32 cellular contexts compared by ENCODE assay signal in the genomic region with DNA sequence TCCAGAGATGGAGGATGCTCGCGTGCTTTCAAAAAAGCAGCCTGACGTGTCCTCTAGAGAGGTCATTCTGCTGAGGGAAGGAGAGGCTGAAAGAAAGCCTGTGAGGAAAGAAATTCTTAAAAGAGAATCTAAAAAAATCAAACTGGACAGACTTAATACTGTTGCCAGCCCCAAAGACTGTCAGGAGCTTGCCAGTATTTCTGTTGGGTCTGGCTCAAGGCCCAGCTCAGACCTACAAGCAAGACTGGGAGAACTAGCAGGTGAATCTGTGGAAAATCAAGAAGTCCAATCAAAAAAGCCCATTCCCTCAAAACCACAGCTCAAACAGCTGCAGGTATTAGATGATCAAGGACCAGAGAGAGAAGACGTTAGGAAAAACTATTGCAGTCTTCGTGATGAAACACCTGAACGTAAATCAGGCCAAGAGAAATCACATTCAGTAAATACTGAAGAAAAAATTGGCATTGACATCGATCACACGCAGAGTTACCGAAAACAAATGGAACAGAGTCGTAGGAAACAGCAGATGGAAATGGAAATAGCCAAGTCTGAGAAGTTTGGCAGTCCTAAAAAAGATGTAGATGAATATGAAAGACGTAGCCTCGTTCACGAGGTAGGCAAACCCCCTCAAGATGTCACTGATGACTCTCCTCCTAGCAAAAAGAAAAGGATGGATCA. TPM values are rescaled to one million over a fixed set of nuclear protein-coding genes. Genes with fewer than 3 reads are reported as not detected.
DNase-seq lines count a peak whose midpoint lies in the region; ATAC-seq, FAIRE-seq and TF ChIP-seq lines count a peak whose summit lies in the region.
"Had no signal": no experiment of that assay in that cellular context is flagged by ENCODE, and none has a peak within 500 bp of the region (broad histone marks: within the 10 kb centered on the region; RNA-seq: fewer than 3 reads in every experiment).

No MANE protein-coding gene starts in this region.

- H3K27ac ChIP-seq in pancreas (peak overlapping the region in 1 of 4 donors; percentile 3), left lung (no peak overlapping the region)
- H3K27ac ChIP-seq: C4-2B, HL-60, parathyroid adenoma, PC-9, SK-N-MC, skin epidermis, stomach, tibial nerve had no signal

- peaks cover 4% of the 10 kb centered on the region for H3K4me1 Mint-ChIP-seq in activated T-helper 17 cell treated with anti-CD3 and anti-CD28 coated beads, Interleukin-2, amount 50 U/mL, for 72 hours
- no peaks in the 10 kb centered on the region for H3K4me1 Mint-ChIP-seq in dendritic cell treated with granulocyte-macrophage colony-stimulating factor and Interleukin-4, amounts not matched to agents 40 ng/mL and 50 ng/mL, for 4 days (ENCODE audit: low read depth)
- H3K4me1 Mint-ChIP-seq: activated B cell treated with CpG ODN at 0.5 μM for 24 hours had no signal

- H3K36me3 ChIP-seq in pancreas = peaks cover 3 to 65% (median 31%) of the 10 kb centered on the region in 3 donors
- peaks cover 0 to 97% of the 10 kb centered on the region in 2 donors for H3K36me3 ChIP-seq in left lung

- FAIRE-seq in pancreas (lab: Jason Lieb, UNC) = no peak

- H3K27me3 Mint-ChIP-seq in activated T-helper 17 cell treated with anti-CD3 and anti-CD28 coated beads, Interleukin-2, amount 50 U/mL, for 72 hours = no peaks in the 10 kb centered on the region
- H3K27me3 Mint-ChIP-seq in dendritic cell treated with granulocyte-macrophage colony-stimulating factor and Interleukin-4, amounts not matched to agents 40 ng/mL and 50 ng/mL, for 4 days = no peaks in the 10 kb centered on the region
- H3K27me3 Mint-ChIP-seq: activated B cell treated with CpG ODN at 0.5 μM for 24 hours had no signal

- H3K4me3 Mint-ChIP-seq in activated T-helper 17 cell treated with anti-CD3 and anti-CD28 coated beads, Interleukin-2, amount 50 U/mL, for 72 hours = no peak overlapping the region
- H3K4me3 Mint-ChIP-seq in dendritic cell treated with granulocyte-macrophage colony-stimulating factor and Interleukin-4, amounts not matched to agents 40 ng/mL and 50 ng/mL, for 4 days = no peak overlapping the region
- H3K4me3 Mint-ChIP-seq: activated B cell treated with CpG ODN at 0.5 μM for 24 hours; activated T-cell treated with anti-CD3 and anti-CD28 coated beads, Interleukin-2, amount 50 U/mL, for 72 hours; H9 had no signal

- H3K27me3 ChIP-seq in pancreas (no peaks in the 10 kb centered on the region), left lung (no peaks in the 10 kb centered on the region)
- H3K27me3 ChIP-seq: stomach, tibial nerve had no signal

- H3K4me3 ChIP-seq in pancreas = no peak overlapping the region
- H3K4me3 ChIP-seq in left lung = no peak overlapping the region
- H3K4me3 ChIP-seq: lung, mucosa of descending colon, PC-9, SK-N-MC, skin epidermis, stomach, tibial nerve had no signal

- H3K9me3 ChIP-seq in pancreas = no peaks in the 10 kb centered on the region
- H3K9me3 ChIP-seq in left lung = no peaks in the 10 kb centered on the region
- H3K9me3 ChIP-seq: mucosa of descending colon, stomach, tibial nerve had no signal

- no peaks in the 10 kb centered on the region for H3K9me3 Mint-ChIP-seq in activated T-helper 17 cell treated with anti-CD3 and anti-CD28 coated beads, Interleukin-2, amount 50 U/mL, for 72 hours
- H3K9me3 Mint-ChIP-seq in dendritic cell treated with granulocyte-macrophage colony-stimulating factor and Interleukin-4, amounts not matched to agents 40 ng/mL and 50 ng/mL, for 4 days = no peaks in the 10 kb centered on the region
- H3K9me3 Mint-ChIP-seq: activated B cell treated with CpG ODN at 0.5 μM for 24 hours; activated T-cell treated with anti-CD3 and anti-CD28 coated beads, Interleukin-2, amount 50 U/mL, for 72 hours; H9 had no signal

- WGBS in pancreas, 2 donors = 60 to 62% methylated on average over 13 of the region's 13 CpGs

- TF ChIP-seq CTCF in pancreas (IDR thresholded peaks at IDR 0.05) = no peak
- no peak for TF ChIP-seq CTCF in left lung (IDR thresholded peaks at IDR 0.05)

- intact Hi-C loops in dendritic cell treated with granulocyte-macrophage colony-stimulating factor and Interleukin-4, amounts not matched to agents 40 ng/mL and 50 ng/mL, for 4 days (cut with micrococcal nuclease) = no loop called here
- intact Hi-C loops in pancreas (cut with DNase I) = no loop called here
- intact Hi-C loops in left lung (cut with DNase I) = no loop called here

- H3K36me3 Mint-ChIP-seq in activated T-helper 17 cell treated with anti-CD3 and anti-CD28 coated beads, Interleukin-2, amount 50 U/mL, for 72 hours (ENCODE audit: low read depth) = peaks cover 97% of the 10 kb centered on the region
- peaks cover 92% of the 10 kb centered on the region for H3K36me3 Mint-ChIP-seq in dendritic cell treated with granulocyte-macrophage colony-stimulating factor and Interleukin-4, amounts not matched to agents 40 ng/mL and 50 ng/mL, for 4 days (ENCODE audit: low read depth)

- H3K4me1 ChIP-seq in pancreas (peaks cover 0 to 3% (median 0%) of the 10 kb centered on the region in 3 donors), left lung (no peaks in the 10 kb centered on the region)
- H3K4me1 ChIP-seq: parathyroid adenoma had no signal

- DNase-seq in NCI-H446 (lab: John Stamatoyannopoulos, UW) (peak; percentile 52 to 65), pancreas (peak in 1 of 6 donors; percentile 28), germinal center (ENCODE audit: low spot score) (no peak), left lung (no peak)
- DNase-seq in stimulated activated CD4-positive, alpha-beta T cell treated with anti-CD3 and anti-CD28 coated beads, Interleukin-2, amount 100 ng/mL, for 24 hours = no peak
- DNase-seq: activated B cell treated with CpG ODN at 0.5 μM for 24 hours; activated CD4-positive, alpha-beta T cell treated with anti-CD3 and anti-CD28 coated beads, Interleukin-2, amount 50 U/mL, for 1 hour; activated naive CD4-positive, alpha-beta T cell treated with anti-CD3 and anti-CD28 coated beads, Interleukin-2, amount 50 U/mL, for 16 hours; activated T-cell treated with anti-CD3 and anti-CD28 coated beads, Interleukin-2, amount 50 U/mL, for 72 hours; aorta; central memory CD4-positive, alpha-beta T cell; DMS79 treated with DMSO at 0.1 percent for 48 hours; foreskin melanocyte; H9; KG1; kidney glomerular epithelial cell; mucosa of descending colon; NCI-H1105 treated with DMSO at 0.1 percent for 48 hours; NCI-H187 treated with DMSO at 0.1 percent for 48 hours; NCI-H526 treated with DMSO at 0.1 percent for 48 hours; NK-92 treated with Interleukin-12 subunit alpha and Interleukin-12 subunit beta, amount 100 ng/mL, for 24 hours; PC-9; stomach had no signal

- peak overlapping the region; percentile 26 for H3K27ac Mint-ChIP-seq in activated T-helper 17 cell treated with anti-CD3 and anti-CD28 coated beads, Interleukin-2, amount 50 U/mL, for 72 hours
- H3K27ac Mint-ChIP-seq in dendritic cell treated with granulocyte-macrophage colony-stimulating factor and Interleukin-4, amounts not matched to agents 40 ng/mL and 50 ng/mL, for 4 days = peak overlapping the region; percentile 21
- H3K27ac Mint-ChIP-seq: activated B cell treated with CpG ODN at 0.5 μM for 24 hours had no signal

- ATAC-seq in activated T-helper 17 cell treated with anti-CD3 and anti-CD28 coated beads, Interleukin-2, amount 50 U/mL, for 72 hours (replicated peaks) = no peak
- peak in 3 of 4 donors; percentile 49 to 84 (median 75) for ATAC-seq in pancreas
- ATAC-seq in left lung = no peak
- ATAC-seq: activated T-cell treated with anti-CD3 and anti-CD28 coated beads, Interleukin-2, amount 50 U/mL, for 72 hours; mucosa of descending colon had no signal

RNA-seq across cellular contexts. Expression of gene ZBTB17, which starts 46.5 kb away (rescaled TPM):
- total RNA-seq in activated T-helper 17 cell treated with anti-CD3 and anti-CD28 coated beads, Interleukin-2, amount 50 U/mL, for 72 hours = 100 to 1,000 TPM in 1 of 2 donors, 10 to 100 TPM in 1; 62.0 to 135 TPM
- total RNA-seq in pancreas (10 to 100 TPM; 16.2 to 24.3 (median 16.7) TPM), left lung (10 to 100 TPM; 31.2 to 39.9 TPM)
- 100 to 1,000 TPM in 1 of 2 donors, 10 to 100 TPM in 1; 90.5 to 106 TPM for polyA plus RNA-seq in pancreas

Comparison
In these comparisons a context has a peak if more than half of its experiments do, and no peak if none do; other contexts are left out.
1. DNase-seq: peak in NCI-H446 (2 of 2); none in germinal center (single experiment), stimulated activated CD4-positive, alpha-beta T cell treated with anti-CD3 and anti-CD28 coated beads, Interleukin-2, amount 100 ng/mL, for 24 hours (0 of 2) and left lung (0 of 2).
2. ATAC-seq: peak in pancreas (3 of 4); none in activated T-helper 17 cell treated with anti-CD3 and anti-CD28 coated beads, Interleukin-2, amount 50 U/mL, for 72 hours (single experiment) and left lung (single experiment).